In genomic region chr9:122988141-122988540, GRCh38 we compare ENCODE assay signal across 22 cellular contexts.
"Had no signal": no experiment of that assay in that cellular context is flagged by ENCODE, and none has a peak within 500 bp of the region (broad histone marks: within the 10 kb centered on the region; RNA-seq: fewer than 3 reads in every experiment).

No MANE protein-coding gene starts in this region.

- DNase-seq: activated CD4-positive, alpha-beta T cell treated with anti-CD3 and anti-CD28 coated beads for 1 hour; activated CD4-positive, alpha-beta T cell treated with anti-CD3 and anti-CD28 coated beads for 4 hours; activated CD4-positive, alpha-beta T cell treated with anti-CD3 and anti-CD28 coated beads, Interleukin-2, amount 50 U/mL, for 1 hour; activated CD4-positive, alpha-beta T cell treated with anti-CD3 and anti-CD28 coated beads, Interleukin-2, amount 50 U/mL, for 48 hours; activated CD8-positive, alpha-beta memory T cell treated with anti-CD3 and anti-CD28 coated beads for 24 hours; activated CD8-positive, alpha-beta T cell treated with anti-CD3 and anti-CD28 coated beads for 36 hours; activated effector memory CD4-positive, alpha-beta T cell treated with anti-CD3 and anti-CD28 coated beads, Interleukin-2, amount 50 U/mL, for 16 hours; activated naive CD4-positive, alpha-beta T cell treated with anti-CD3 and anti-CD28 coated beads for 36 hours; activated T-cell treated with anti-CD3 and anti-CD28 coated beads, Interleukin-2, amount 50 U/mL, for 1 hour; amniotic stem cell; anterior cingulate cortex; brain microvascular endothelial cell; cortex of kidney; dermis blood vessel endothelial cell; effector CD4-positive, alpha-beta T cell; effector memory CD8-positive, alpha-beta T cell; erythroblast; foreskin keratinocyte; T-helper 2 cell had no signal

- H3K27me3 Mint-ChIP-seq: activated CD8-positive, alpha-beta T cell treated with anti-CD3 and anti-CD28 coated beads for 36 hours; activated naive CD8-positive, alpha-beta T cell; effector memory CD8-positive, alpha-beta T cell had no signal

- H3K9me3 Mint-ChIP-seq: activated CD8-positive, alpha-beta T cell treated with anti-CD3 and anti-CD28 coated beads for 36 hours; activated naive CD4-positive, alpha-beta T cell treated with anti-CD3 and anti-CD28 coated beads for 36 hours; activated T-helper 2 cell treated with anti-CD3 and anti-CD28 coated beads, Interferon-gamma antibody, Interleukin-2, Interleukin-4, amounts not matched to agents 10 μg/mL and 5 μg/mL and 100 μg/mL, durations not matched to agents 14 hours and 24 hours and 36 hours; effector memory CD8-positive, alpha-beta T cell had no signal

- H3K4me3 Mint-ChIP-seq: activated CD8-positive, alpha-beta T cell treated with anti-CD3 and anti-CD28 coated beads for 36 hours; activated naive CD4-positive, alpha-beta T cell treated with anti-CD3 and anti-CD28 coated beads for 36 hours; activated naive CD8-positive, alpha-beta T cell; effector memory CD8-positive, alpha-beta T cell had no signal

- ATAC-seq: activated CD8-positive, alpha-beta T cell treated with anti-CD3 and anti-CD28 coated beads for 36 hours; effector memory CD8-positive, alpha-beta T cell; foreskin keratinocyte; gastroesophageal sphincter had no signal

- H3K27ac Mint-ChIP-seq: activated CD8-positive, alpha-beta T cell treated with anti-CD3 and anti-CD28 coated beads for 36 hours; activated naive CD4-positive, alpha-beta T cell treated with anti-CD3 and anti-CD28 coated beads for 36 hours; activated naive CD8-positive, alpha-beta T cell; activated T-helper 2 cell treated with anti-CD3 and anti-CD28 coated beads, Interferon-gamma antibody, Interleukin-2, Interleukin-4, amounts not matched to agents 10 μg/mL and 5 μg/mL and 100 μg/mL, durations not matched to agents 14 hours and 24 hours and 36 hours; effector memory CD8-positive, alpha-beta T cell had no signal
